Comparison of ENCODE assay signal across 11 cellular contexts in genomic region chr1:35857830-35858229, GRCh38. TPM values are rescaled to one million over a fixed set of nuclear protein-coding genes. Genes with fewer than 3 reads are reported as not detected.
A peak's percentile ranks its signal among the peaks of the same experiment; 100 is the strongest.
DNase-seq lines count a peak whose midpoint lies in the region; ATAC-seq and TF ChIP-seq lines count a peak whose summit lies in the region.
"Had no signal": no experiment of that assay in that cellular context is flagged by ENCODE, and none has a peak within 500 bp of the region (broad histone marks: within the 10 kb centered on the region; RNA-seq: fewer than 3 reads in every experiment).

No MANE protein-coding gene starts in this region.

- no peak overlapping the region for H3K4me2 ChIP-seq in PC-9
- H3K4me2 ChIP-seq in fibroblast of lung (ENCODE audit: extremely low read depth, insufficient read depth, low read length): no peak overlapping the region

- H3K27me3 ChIP-seq in PC-9 (ENCODE audit: insufficient read depth, low read depth) (no peaks in the 10 kb centered on the region), fibroblast of lung (ENCODE audit: control insufficient read depth, insufficient read depth, low read length) (no peaks in the 10 kb centered on the region)
- H3K27me3 ChIP-seq: esophagus squamous epithelium, sigmoid colon had no signal

- DNase-seq in GM12865 (ENCODE audit: low read depth): peak; percentile 31
- DNase-seq in PC-9: no peak
- peak; percentile 27 to 44 for DNase-seq in fibroblast of lung (ENCODE audit: low read depth in 2 of 2)
- DNase-seq in GM03348 (ENCODE audit: low spot score): no peak
- DNase-seq: activated T-cell treated with anti-CD3 and anti-CD28 coated beads for 4 hours, esophagus squamous epithelium, sigmoid colon had no signal

- no peaks in the 10 kb centered on the region for H3F3A ChIP-seq in PC-9 (ENCODE audit: insufficient read depth, low read depth)

- TF ChIP-seq CTCF in 22Rv1 (IDR thresholded peaks at IDR 0.05): peak; percentile 76
- TF ChIP-seq CTCF in GM12865 (IDR thresholded peaks at IDR 0.05; ENCODE audit: insufficient read depth, low read depth, low read length, missing control alignments): no peak
- peak; percentile 48; the same call in 1 of the 2 replicates for TF ChIP-seq CTCF in PC-9 (conservative IDR thresholded peaks at IDR 0.05)
- TF ChIP-seq CTCF in fibroblast of lung (conservative IDR thresholded peaks at IDR 0.05 in 1 of 2, IDR thresholded peaks at IDR 0.05 in 1 of 2; ENCODE audit: low read depth in 1 of 2, low read length in 2 of 2): peak in 1 of 2 donors; percentile 29

- H3K27ac ChIP-seq in 22Rv1: peak overlapping the region; percentile 90
- no peak overlapping the region for H3K27ac ChIP-seq in PC-9
- H3K27ac ChIP-seq in fibroblast of lung (ENCODE audit: insufficient read depth, low read length): no peak overlapping the region
- H3K27ac ChIP-seq: esophagus squamous epithelium, sigmoid colon had no signal

- H3K36me3 ChIP-seq in PC-9 (ENCODE audit: low read depth) (no peaks in the 10 kb centered on the region), fibroblast of lung (ENCODE audit: control insufficient read depth, insufficient read depth, low read length) (peaks cover 3% of the 10 kb centered on the region)

- no TSS peak for BruUV-seq in PC-9 (replicated peaks; lab: Mats Ljungman, UMichigan)

- no peaks in the 10 kb centered on the region for H4K20me1 ChIP-seq in PC-9 (ENCODE audit: insufficient read depth)
- no peaks in the 10 kb centered on the region for H4K20me1 ChIP-seq in fibroblast of lung (ENCODE audit: control insufficient read depth, extremely low read depth, insufficient read depth, low read length)

- no peaks in the 10 kb centered on the region for H3K9me2 ChIP-seq in PC-9 (ENCODE audit: insufficient read depth)

- POLR2A ChIA-PET in PC-9 (lab: Charles Lee; ENCODE audit: unreplicated experiment): interaction anchor here (0.6 to 0.9 kb wide), 2 partner anchors 239 to 442 kb away, joined by 4 to 5 read pairs; no protein-coding TSS in a partner anchor

- H3K4me1 ChIP-seq in PC-9 (replicated peaks; ENCODE audit: insufficient read depth): no peaks in the 10 kb centered on the region
- no peaks in the 10 kb centered on the region for H3K4me1 ChIP-seq in fibroblast of lung (ENCODE audit: control insufficient read depth, extremely low read depth, insufficient read depth, low read length)
- H3K4me1 ChIP-seq: esophagus squamous epithelium, sigmoid colon had no signal

- intact Hi-C loops in PC-9 (cut with micrococcal nuclease; ENCODE audit: unreplicated experiment): loop anchor here (10.0 kb wide), 1 partner anchor 327 kb away; no protein-coding TSS in a partner anchor

- ATAC-seq in HG03280 (IDR thresholded peaks at IDR 0.05; ENCODE audit: unreplicated experiment): no peak
- no peak for ATAC-seq in HG02938 (IDR thresholded peaks at IDR 0.05; ENCODE audit: unreplicated experiment)
- ATAC-seq in HG03460 (IDR thresholded peaks at IDR 0.05; ENCODE audit: unreplicated experiment): no peak

- CTCF ChIA-PET in PC-9 (lab: Charles Lee): interaction anchor here (0.6 kb wide), 1 partner anchor 25 kb away, joined by 4 read pairs; the partner anchor contains the start of gene AGO1

- H3K4me3 ChIP-seq in GM12865 (ENCODE audit: low read depth, low read length): no peak overlapping the region
- no peak overlapping the region for H3K4me3 ChIP-seq in PC-9
- no peak overlapping the region for H3K4me3 ChIP-seq in fibroblast of lung (replicated peaks in 1 of 4; ENCODE audit: control extremely low read depth in 1 of 4, insufficient read depth in 1 of 4, low read depth in 3 of 4, low read length in 4 of 4)
- H3K4me3 ChIP-seq: esophagus squamous epithelium, sigmoid colon had no signal

- H3K9ac ChIP-seq in fibroblast of lung (ENCODE audit: insufficient read depth, low read length): no peak overlapping the region

- no peak overlapping the region for H2AFZ ChIP-seq in PC-9
- no peak overlapping the region for H2AFZ ChIP-seq in fibroblast of lung (ENCODE audit: low read length)

- no peaks in the 10 kb centered on the region for H3K79me2 ChIP-seq in PC-9 (ENCODE audit: low read depth)
- H3K79me2 ChIP-seq in fibroblast of lung (ENCODE audit: control insufficient read depth, insufficient read depth, low read length): no peaks in the 10 kb centered on the region

- H3K9me3 ChIP-seq in PC-9 (ENCODE audit: insufficient read depth, low read depth) (no peaks in the 10 kb centered on the region), fibroblast of lung (ENCODE audit: control insufficient read depth, insufficient read depth, low read depth, low read length) (no peaks in the 10 kb centered on the region)
- H3K9me3 ChIP-seq: esophagus squamous epithelium, sigmoid colon had no signal

RNA-seq across cellular contexts. Expression of gene AGO1, which starts 25.2 kb away (rescaled TPM):
- 47.9 and 66.0 TPM in 2 replicates for total RNA-seq in PC-9 (2021)
- total RNA-seq in fibroblast of lung: 6.9 and 7.6 TPM in 2 replicates
- polyA plus RNA-seq in fibroblast of lung: 12.8 and 17.5 TPM in 2 replicates
- polyA plus RNA-seq in fibroblast of lung (2012): 11.5 and 11.7 TPM in 2 replicates
- 53.6 and 74.9 TPM in 2 replicates for polyA minus RNA-seq in fibroblast of lung (ENCODE audit: low replicate concordance)

RNA-seq across cellular contexts. Expression of gene AGO4, which starts 50.0 kb away (rescaled TPM):
- total RNA-seq in PC-9 (2021) (12.4 and 12.9 TPM in 2 replicates), fibroblast of lung (20.8 and 25.6 TPM in 2 replicates)
- polyA plus RNA-seq in fibroblast of lung: 6.3 and 10.2 TPM in 2 replicates
- polyA plus RNA-seq in fibroblast of lung (2012): 5.8 and 7.5 TPM in 2 replicates
- polyA minus RNA-seq in fibroblast of lung (ENCODE audit: low replicate concordance): 21.1 and 27.5 TPM in 2 replicates

Comparison
In these comparisons a context has a peak if more than half of its experiments do, and no peak if none do; other contexts are left out.
1. DNase-seq: peak in GM12865 (single experiment) and fibroblast of lung (2 of 2); none in PC-9 (0 of 2) and GM03348 (single experiment).